Comparison of ENCODE assay signal across 17 cellular contexts in genomic region chr5:126341906-126342625, GRCh38.
DNase-seq lines count a peak whose midpoint lies in the region; ATAC-seq and TF ChIP-seq lines count a peak whose summit lies in the region.
"Had no signal": no experiment of that assay in that cellular context is flagged by ENCODE, and none has a peak within 500 bp of the region (broad histone marks: within the 10 kb centered on the region; RNA-seq: fewer than 3 reads in every experiment).

No MANE protein-coding gene starts in this region.

- ATAC-seq in HG02763 (IDR thresholded peaks at IDR 0.05; ENCODE audit: unreplicated experiment) (no peak), GM18873 (IDR thresholded peaks at IDR 0.05; ENCODE audit: low FRiP score, unreplicated experiment) (no peak), psoas muscle (no peak)
- ATAC-seq: A549, HepG2 had no signal

- no peak overlapping the region for H3K4me3 ChIP-seq in epithelial cell of esophagus (ENCODE audit: low read length)
- no peak overlapping the region for H3K4me3 ChIP-seq in psoas muscle
- H3K4me3 ChIP-seq: A549 had no signal

- CTCF ChIA-PET in RWPE1 (lab: Yijun Ruan, JAX), result interaction anchor here (0.6 to 1.3 kb wide), 3 partner anchors 11 to 438 kb away, joined by 3 to 4 read pairs (median 4); no protein-coding TSS in a partner anchor

- no peaks in the 10 kb centered on the region for H3K27me3 ChIP-seq in psoas muscle (ENCODE audit: insufficient read depth in 3 of 3, low read length in 2 of 3)
- H3K27me3 ChIP-seq: BE2C had no signal

- H3K9me3 ChIP-seq in psoas muscle, result no peaks in the 10 kb centered on the region
- H3K9me3 ChIP-seq: A549, BE2C had no signal

- WGBS in psoas muscle, 3 donors, result 24 to 40% (median 27%) methylated on average over 1 of the region's 1 CpG

- TF ChIP-seq CTCF in RWPE1 (conservative IDR thresholded peaks at IDR 0.05; ENCODE audit: low read depth), result no peak
- no peak for TF ChIP-seq CTCF in epithelial cell of esophagus (IDR thresholded peaks at IDR 0.05; ENCODE audit: insufficient read depth, low read depth, low read length, missing control alignments)
- TF ChIP-seq CTCF in psoas muscle (IDR thresholded peaks at IDR 0.05), result no peak

- intact Hi-C loops in psoas muscle (cut with DNase I), result no loop called here

- POLR2A ChIA-PET in RWPE1 (lab: Yijun Ruan, JAX; ENCODE audit: low non-redundant PET), result interaction anchor here (0.6 kb wide), 1 partner anchor 11 kb away, joined by 4 read pairs; no protein-coding TSS in a partner anchor

- H3K27ac ChIP-seq in RWPE1 (no peak overlapping the region), psoas muscle (no peak overlapping the region)
- H3K27ac ChIP-seq: A549, C4-2B had no signal

- H3K4me1 ChIP-seq in psoas muscle, result no peaks in the 10 kb centered on the region
- H3K4me1 ChIP-seq: A549 had no signal

- DNase-seq in HPDE6-E6E7 (ENCODE audit: extremely low spot score) (peak; percentile 63), RWPE1 (ENCODE audit: low spot score) (peak; percentile 39), epithelial cell of esophagus (ENCODE audit: low read depth) (peak; percentile 76), medulla oblongata (ENCODE audit: extremely low spot score) (peak; percentile 25), psoas muscle (no peak)
- DNase-seq: BE2C; CD4-positive, alpha-beta memory T cell; COR-L47; DMS153; DMS79 treated with DMSO at 0.1 percent for 48 hours; EL; HCEC 1CT had no signal

- no peaks in the 10 kb centered on the region for H3K36me3 ChIP-seq in psoas muscle (ENCODE audit: insufficient read depth in 1 of 2, low read depth in 1 of 2)
- H3K36me3 ChIP-seq: BE2C had no signal

Comparison
In these comparisons a context has a peak if more than half of its experiments do, and no peak if none do; other contexts are left out.
1. DNase-seq: peak in HPDE6-E6E7 (single experiment), RWPE1 (single experiment), epithelial cell of esophagus (single experiment) and medulla oblongata (single experiment); none in psoas muscle (0 of 2).